In genomic region chr15:100558771-100559254, GRCh38 we compare ENCODE assay signal across 23 cellular contexts. TPM values are rescaled to one million over a fixed set of nuclear protein-coding genes. Genes with fewer than 3 reads are reported as not detected.
"Had no signal": no experiment of that assay in that cellular context is flagged by ENCODE, and none has a peak within 500 bp of the region (broad histone marks: within the 10 kb centered on the region; RNA-seq: fewer than 3 reads in every experiment).

No MANE protein-coding gene starts in this region.

- H3K9me3 ChIP-seq: ascending aorta had no signal

- H3K27me3 ChIP-seq: ascending aorta, cardiac muscle cell, foreskin keratinocyte, upper lobe of left lung had no signal

- H3K4me3 ChIP-seq: ascending aorta, cardiac muscle cell, coronary artery, SK-N-MC, upper lobe of left lung had no signal

- ATAC-seq: activated T-cell treated with anti-CD3 and anti-CD28 coated beads, Interleukin-2, amount 50 U/mL, for 72 hours; effector memory CD8-positive, alpha-beta T cell; foreskin keratinocyte had no signal

- DNase-seq: activated CD4-positive, alpha-beta T cell treated with anti-CD3 and anti-CD28 coated beads for 4 hours; activated CD4-positive, alpha-beta T cell treated with anti-CD3 and anti-CD28 coated beads, Interleukin-2, amount 50 U/mL, for 4 hours; activated CD4-positive, CD25-positive, alpha-beta regulatory T cell; activated naive CD4-positive, alpha-beta T cell treated with anti-CD3 and anti-CD28 coated beads, Interleukin-2, amount 10 ng/mL, durations not matched to agents 7 days and 5 days; activated naive CD8-positive, alpha-beta T cell treated with anti-CD3 and anti-CD28 coated beads, Interleukin-2, amount 10 ng/mL, durations not matched to agents 7 days and 5 days; activated T-cell treated with anti-CD3 and anti-CD28 coated beads for 4 hours; activated T-cell treated with anti-CD3 and anti-CD28 coated beads, Interleukin-2, amount 50 U/mL, for 72 hours; effector memory CD8-positive, alpha-beta T cell; erythroblast; left ventricle myocardium superior; midbrain; naive thymus-derived CD4-positive, alpha-beta T cell; occipital lobe; small intestine; stimulated activated CD4-positive, alpha-beta T cell treated with anti-CD3 and anti-CD28 coated beads, Interleukin-1b, Interleukin-23, amount 100 ng/mL, for 48 hours; stimulated activated naive CD4-positive, alpha-beta T cell treated with Interleukin-2 at 50 U/mL for 16 hours had no signal

- H3K4me1 ChIP-seq: ascending aorta, foreskin keratinocyte, parathyroid adenoma had no signal

- H3K36me3 ChIP-seq: ascending aorta, cardiac muscle cell, upper lobe of left lung had no signal

- H3K27ac ChIP-seq: ascending aorta, cardiac muscle cell, coronary artery, foreskin keratinocyte, parathyroid adenoma, SK-N-MC had no signal

RNA-seq across cellular contexts. Expression of gene CERS3, which starts 30.1 kb away (rescaled TPM):
- total RNA-seq: ascending aorta, cardiac muscle cell, left ventricle myocardium superior had no signal
- polyA plus RNA-seq: cardiac muscle cell had no signal
